In the genomic region with DNA sequence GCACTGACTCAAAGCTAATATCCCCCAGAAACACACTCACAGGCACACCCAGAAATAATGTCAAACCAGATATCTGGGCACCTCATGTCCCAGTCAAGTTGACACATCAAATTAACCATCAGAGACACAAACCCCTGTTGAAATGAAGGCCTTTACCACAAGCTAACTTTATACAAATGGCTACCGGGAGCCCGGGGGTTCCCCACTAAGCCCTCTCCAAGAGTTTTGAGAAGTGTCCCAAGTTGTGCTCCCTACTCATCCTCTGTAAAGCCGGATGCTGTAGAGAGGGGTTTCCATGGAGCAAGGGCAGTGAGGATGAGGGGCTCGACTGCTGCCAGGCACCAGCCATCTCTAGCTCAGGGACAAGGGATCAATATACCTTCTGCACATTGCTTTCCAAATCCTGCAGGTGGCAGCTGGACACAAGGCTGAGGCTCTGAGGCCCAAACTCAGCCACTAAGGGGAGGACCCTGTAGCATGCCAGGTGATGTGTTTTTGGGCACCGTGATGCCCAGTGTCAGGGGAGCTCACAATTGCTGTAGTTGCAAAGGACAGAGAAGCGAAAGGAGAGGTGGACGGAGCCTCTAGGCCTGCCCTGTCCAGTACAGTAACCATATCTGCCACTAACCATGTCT, we compare ENCODE assay signal across 9 cellular contexts.
DNase-seq lines count a peak whose midpoint lies in the region; ATAC-seq and TF ChIP-seq lines count a peak whose summit lies in the region.
"Had no signal": no experiment of that assay in that cellular context is flagged by ENCODE, and none has a peak within 500 bp of the region (broad histone marks: within the 10 kb centered on the region; RNA-seq: fewer than 3 reads in every experiment).

No MANE protein-coding gene starts in this region.

- BruUV-seq in PC-3 (replicated peaks; lab: Mats Ljungman, UMichigan): no TSS peak

- no peak overlapping the region for H3K9ac ChIP-seq in PC-3 (ENCODE audit: low read length)

- no peak overlapping the region for H2AFZ ChIP-seq in PC-3 (ENCODE audit: low read length)

- H3K9me2 ChIP-seq in PC-3 (replicated peaks; ENCODE audit: low read length): no peaks in the 10 kb centered on the region

- H4K20me1 ChIP-seq in PC-3 (ENCODE audit: low read length): no peaks in the 10 kb centered on the region

- H3K9me3 ChIP-seq in PC-3 (ENCODE audit: low read length): no peaks in the 10 kb centered on the region
- no peaks in the 10 kb centered on the region for H3K9me3 ChIP-seq in heart left ventricle
- H3K9me3 ChIP-seq: psoas muscle had no signal

- H3K36me3 ChIP-seq in PC-3 (ENCODE audit: low read depth, low read length): no peaks in the 10 kb centered on the region
- no peaks in the 10 kb centered on the region for H3K36me3 ChIP-seq in heart left ventricle

- H3K4me1 ChIP-seq in PC-3 (ENCODE audit: insufficient read depth, low read length) (no peaks in the 10 kb centered on the region; the same call in 1 of the 2 replicates), heart left ventricle (no peaks in the 10 kb centered on the region)
- H3K4me1 ChIP-seq: psoas muscle had no signal

- TF ChIP-seq CTCF in GM13976 (IDR thresholded peaks at IDR 0.05; ENCODE audit: borderline replicate concordance, control extremely low read depth, extremely low read depth, insufficient read depth, missing control alignments) (peak; percentile 39), PC-3 (conservative IDR thresholded peaks at IDR 0.05; ENCODE audit: low read depth, low read length) (peak; percentile 62), heart left ventricle (IDR thresholded peaks at IDR 0.05) (peak in 10 of 12 donors; percentile 8 to 47 (median 29))

- H3K4me3 Mint-ChIP-seq in naive thymus-derived CD8-positive, alpha-beta T cell: no peak overlapping the region

- POLR2A ChIA-PET in PC-3 (lab: Charles Lee; ENCODE audit: unreplicated experiment): interaction anchor here (0.6 kb wide), 2 partner anchors 233 to 348 kb away, joined by 3 to 4 read pairs; no protein-coding TSS in a partner anchor
- POLR2A ChIA-PET in naive thymus-derived CD8-positive, alpha-beta T cell (lab: Charles Lee): no interaction called here

- WGBS in heart left ventricle, 4 donors: 69 to 83% (median 71%) methylated on average over 6 to 7 of the region's 7 CpGs

- ATAC-seq in PC-3 (peak; percentile 89), heart left ventricle (peak; percentile 32 to 60 (median 46)), GM21515 (IDR thresholded peaks at IDR 0.05; ENCODE audit: unreplicated experiment) (no peak), GM19455 (IDR thresholded peaks at IDR 0.05; ENCODE audit: unreplicated experiment) (no peak)
- no peak for ATAC-seq in naive thymus-derived CD8-positive, alpha-beta T cell

- TF ChIP-seq POLR2A in heart left ventricle (IDR thresholded peaks at IDR 0.05): no peak

- no peak overlapping the region for H3K27ac ChIP-seq in PC-3 (ENCODE audit: low read length)
- no peak overlapping the region for H3K27ac ChIP-seq in heart left ventricle
- H3K27ac ChIP-seq: psoas muscle had no signal

- no peaks in the 10 kb centered on the region for H3F3A ChIP-seq in PC-3 (ENCODE audit: low read length, unreplicated experiment)

- H3K27me3 ChIP-seq in PC-3 (ENCODE audit: low read length) (0 out of 2 replicates have a peak, but pooled peaks cover 3% of the 10 kb centered on the region), heart left ventricle (peaks cover 0 to 5% (median 0%) of the 10 kb centered on the region in 9 donors)

- in situ Hi-C loops in ACHN (cut with HindIII; ENCODE audit: low pct_ligation_motif_present, low pct_unique_long_range_greater_than_20kb, low sequenced_read_pairs) (no loop called here), GM13976 (cut with MboI; ENCODE audit: low sequenced_read_pairs, unreplicated experiment) (no loop called here)

- H3K4me3 ChIP-seq in PC-3 (ENCODE audit: low read length) (no peak overlapping the region), heart left ventricle (no peak overlapping the region)
- H3K4me3 ChIP-seq: psoas muscle had no signal

- peaks cover 0 to 5% (median 0%) of the 10 kb centered on the region in 3 donors for H3K36me3 Mint-ChIP-seq in naive thymus-derived CD8-positive, alpha-beta T cell

- H3K79me2 ChIP-seq in PC-3 (ENCODE audit: low read length): no peaks in the 10 kb centered on the region

- H3K4me2 ChIP-seq in PC-3 (ENCODE audit: low read length): no peak overlapping the region

- H3K27me3 Mint-ChIP-seq in naive thymus-derived CD8-positive, alpha-beta T cell: peaks cover 8 to 16% (median 9%) of the 10 kb centered on the region in 5 donors

- peaks cover 0 to 9% (median 5%) of the 10 kb centered on the region in 4 donors for H3K4me1 Mint-ChIP-seq in naive thymus-derived CD8-positive, alpha-beta T cell

- DNase-seq in ACHN: peak; percentile 19
- peak; percentile 61 for DNase-seq in GM13976 (ENCODE audit: low spot score)
- peak; percentile 53 for DNase-seq in PC-3
- no peak for DNase-seq in heart left ventricle
- DNase-seq in naive thymus-derived CD8-positive, alpha-beta T cell: no peak
- DNase-seq in occipital lobe (lab: John Stamatoyannopoulos, UW): no peak
- DNase-seq: psoas muscle had no signal

- H3K9me3 Mint-ChIP-seq in naive thymus-derived CD8-positive, alpha-beta T cell: peaks cover 0 to 3% (median 0%) of the 10 kb centered on the region in 9 donors

- peak overlapping the region in 1 of 10 donors; percentile 45 for H3K27ac Mint-ChIP-seq in naive thymus-derived CD8-positive, alpha-beta T cell

- CTCF ChIA-PET in PC-3 (lab: Charles Lee): interaction anchor here (0.5 to 1.2 kb wide), 3 partner anchors 63 to 347 kb away, joined by 4 to 8 read pairs (median 8); no protein-coding TSS in a partner anchor

- intact Hi-C loops in PC-3 (cut with micrococcal nuclease) (loop anchor here (1.0 to 5.0 kb wide), 3 partner anchors 62 to 348 kb away; no protein-coding TSS in a partner anchor), heart left ventricle (cut with DNase I) (loop anchor here in 1 of 10 donors (5.0 kb wide), 1 partner anchor 348 kb away; no protein-coding TSS in a partner anchor)

Comparison
In these comparisons a context has a peak if more than half of its experiments do, and no peak if none do; other contexts are left out.
1. DNase-seq: peak in ACHN (single experiment), GM13976 (single experiment) and PC-3 (single experiment); none in heart left ventricle (0 of 5), naive thymus-derived CD8-positive, alpha-beta T cell (0 of 10) and occipital lobe (single experiment).
2. ATAC-seq: peak in PC-3 (single experiment) and heart left ventricle (4 of 4); none in GM21515 (single experiment), naive thymus-derived CD8-positive, alpha-beta T cell (0 of 2) and GM19455 (single experiment).
3. Peak in every context shown above with its lines, with median percentiles within 50 percentile points of each other: CTCF ChIP-seq.